8 cellular contexts compared by ENCODE assay signal in genomic region chr7:31735991-31736982, GRCh38. TPM values are rescaled to one million over a fixed set of nuclear protein-coding genes. Genes with fewer than 3 reads are reported as not detected.
DNase-seq lines count a peak whose midpoint lies in the region; ATAC-seq and TF ChIP-seq lines count a peak whose summit lies in the region.

No MANE protein-coding gene starts in this region.

- H3K9me3 ChIP-seq in SU-DHL-6 (ENCODE audit: insufficient read depth, low read length) = no peaks in the 10 kb centered on the region
- H3K9me3 ChIP-seq in neutrophil = no peaks in the 10 kb centered on the region

- no peaks in the 10 kb centered on the region; the same call in 2 of the 3 replicates for H3K9me3 Mint-ChIP-seq in GM23338

- no peaks in the 10 kb centered on the region for H3K36me3 Mint-ChIP-seq in GM23338 (ENCODE audit: low read depth)

- H3K9me2 ChIP-seq in GM23338 (ENCODE audit: insufficient read depth) = no peaks in the 10 kb centered on the region
- H3K9me2 ChIP-seq in SU-DHL-6 (replicated peaks; ENCODE audit: insufficient read depth, low read length) = no peaks in the 10 kb centered on the region

- no peaks in the 10 kb centered on the region for H3K4me1 Mint-ChIP-seq in GM23338

- H3K36me3 ChIP-seq in GM23338 (ENCODE audit: insufficient read depth) = no peaks in the 10 kb centered on the region
- no peaks in the 10 kb centered on the region for H3K36me3 ChIP-seq in SU-DHL-6 (ENCODE audit: low read length)
- H3K36me3 ChIP-seq in neutrophil = no peaks in the 10 kb centered on the region

- H3K9ac ChIP-seq in SU-DHL-6 (ENCODE audit: low read length) = no peak overlapping the region

- DNase-seq in DMS 273 treated with DMSO at 0.1 percent for 48 hours (lab: John Stamatoyannopoulos, UW) (peak; percentile 52), GM23338 (ENCODE audit: low spot score) (peak; percentile 83), NCI-H187 (lab: John Stamatoyannopoulos, UW) (peak; percentile 9 to 16), fibroblast of the aortic adventitia (ENCODE audit: low read depth) (peak; percentile 70)

- ATAC-seq in GM23338 (peak; percentile 94), HG03565 (IDR thresholded peaks at IDR 0.05; ENCODE audit: unreplicated experiment) (no peak), GM21529 (IDR thresholded peaks at IDR 0.05; ENCODE audit: unreplicated experiment) (no peak)

- H3K27me3 Mint-ChIP-seq in GM23338 (ENCODE audit: insufficient read depth, low read depth, poor library complexity) = no peaks in the 10 kb centered on the region

- TF ChIP-seq CTCF in GM23338 (conservative IDR thresholded peaks at IDR 0.05; ENCODE audit: low read depth in 2 of 2) (peak; percentile 82 to 99), SU-DHL-6 (IDR thresholded peaks at IDR 0.05; ENCODE audit: insufficient read depth, low read length, poor library complexity, severe bottlenecking) (peak; percentile 77), fibroblast of the aortic adventitia (IDR thresholded peaks at IDR 0.05; ENCODE audit: insufficient read depth, low read length) (peak; percentile 89), neutrophil (IDR thresholded peaks at IDR 0.05) (peak; percentile 56)

- H3K27ac ChIP-seq in GM23338 (ENCODE audit: low read depth) (no peak overlapping the region), SU-DHL-6 (ENCODE audit: low read depth, low read length) (no peak overlapping the region), neutrophil (no peak overlapping the region)

- H3K4me1 ChIP-seq in GM23338 (ENCODE audit: insufficient read depth) (no peaks in the 10 kb centered on the region), neutrophil (ENCODE audit: control insufficient read depth in 1 of 2, insufficient read depth in 1 of 2, low read depth in 1 of 2, low read length in 1 of 2) (no peaks in the 10 kb centered on the region)

- H3K79me2 ChIP-seq in GM23338 (replicated peaks; ENCODE audit: insufficient read depth) (no peaks in the 10 kb centered on the region), SU-DHL-6 (ENCODE audit: insufficient read depth, low read length) (no peaks in the 10 kb centered on the region)

- H3K4me2 ChIP-seq in GM23338 = no peak overlapping the region
- H3K4me2 ChIP-seq in SU-DHL-6 (ENCODE audit: low read depth, low read length, poor library complexity, severe bottlenecking) = no peak overlapping the region

- H3F3A ChIP-seq in GM23338 (replicated peaks; ENCODE audit: low read depth) (no peaks in the 10 kb centered on the region), SU-DHL-6 (ENCODE audit: insufficient read depth) (no peaks in the 10 kb centered on the region)

- H3K4me3 ChIP-seq in GM23338 (no peak overlapping the region), SU-DHL-6 (ENCODE audit: insufficient read depth, low read length, poor library complexity, severe bottlenecking) (no peak overlapping the region), fibroblast of the aortic adventitia (ENCODE audit: low read depth, low read length) (no peak overlapping the region), neutrophil (ENCODE audit: low read depth in 1 of 2, low read length in 1 of 2) (no peak overlapping the region)

- H2AFZ ChIP-seq in GM23338 = peak overlapping the region; percentile 86; the same call in 1 of the 2 replicates
- no peak overlapping the region for H2AFZ ChIP-seq in SU-DHL-6 (ENCODE audit: low read depth, low read length, severe bottlenecking)

- H4K20me1 ChIP-seq in GM23338 (replicated peaks; ENCODE audit: insufficient read depth) (no peaks in the 10 kb centered on the region), SU-DHL-6 (ENCODE audit: low read depth, low read length) (no peaks in the 10 kb centered on the region)

- no peak overlapping the region for H3K4me3 Mint-ChIP-seq in GM23338

- H3K27me3 ChIP-seq in GM23338 (ENCODE audit: insufficient read depth) = no peaks in the 10 kb centered on the region
- no peaks in the 10 kb centered on the region for H3K27me3 ChIP-seq in SU-DHL-6 (ENCODE audit: low read length)
- peaks cover 8% of the 10 kb centered on the region for H3K27me3 ChIP-seq in neutrophil

- no peak overlapping the region; the same call in 1 of the 2 replicates for H3K27ac Mint-ChIP-seq in GM23338

TF ChIP-seq in GM23338, 12 proteins besides CTCF, POLR2A, EP300 and RAD21 (continues in another document):
- TF ChIP-seq EZH2phosphoT487 (IDR thresholded peaks at IDR 0.05; ENCODE audit: unreplicated experiment) (no peak), JUNB (IDR thresholded peaks at IDR 0.05; ENCODE audit: unreplicated experiment) (no peak), CREB1 (CRISPR knock-in tag; IDR thresholded peaks at IDR 0.05; ENCODE audit: low read depth) (no peak), NANOG (IDR thresholded peaks at IDR 0.05; ENCODE audit: borderline replicate concordance) (no peak), POLR2AphosphoS5 (IDR thresholded peaks at IDR 0.05; ENCODE audit: low read depth) (no peak), ZNF114 (CRISPR knock-in tag; IDR thresholded peaks at IDR 0.05) (no peak), ZNF331 (CRISPR knock-in tag; IDR thresholded peaks at IDR 0.05; ENCODE audit: low read depth) (no peak), ETS1 (IDR thresholded peaks at IDR 0.05) (no peak), EZH2 (IDR thresholded peaks at IDR 0.05; ENCODE audit: low read depth, unreplicated experiment) (no peak), STAT1 (IDR thresholded peaks at IDR 0.05; ENCODE audit: unreplicated experiment) (no peak)
- TF ChIP-seq, protein P1, sequence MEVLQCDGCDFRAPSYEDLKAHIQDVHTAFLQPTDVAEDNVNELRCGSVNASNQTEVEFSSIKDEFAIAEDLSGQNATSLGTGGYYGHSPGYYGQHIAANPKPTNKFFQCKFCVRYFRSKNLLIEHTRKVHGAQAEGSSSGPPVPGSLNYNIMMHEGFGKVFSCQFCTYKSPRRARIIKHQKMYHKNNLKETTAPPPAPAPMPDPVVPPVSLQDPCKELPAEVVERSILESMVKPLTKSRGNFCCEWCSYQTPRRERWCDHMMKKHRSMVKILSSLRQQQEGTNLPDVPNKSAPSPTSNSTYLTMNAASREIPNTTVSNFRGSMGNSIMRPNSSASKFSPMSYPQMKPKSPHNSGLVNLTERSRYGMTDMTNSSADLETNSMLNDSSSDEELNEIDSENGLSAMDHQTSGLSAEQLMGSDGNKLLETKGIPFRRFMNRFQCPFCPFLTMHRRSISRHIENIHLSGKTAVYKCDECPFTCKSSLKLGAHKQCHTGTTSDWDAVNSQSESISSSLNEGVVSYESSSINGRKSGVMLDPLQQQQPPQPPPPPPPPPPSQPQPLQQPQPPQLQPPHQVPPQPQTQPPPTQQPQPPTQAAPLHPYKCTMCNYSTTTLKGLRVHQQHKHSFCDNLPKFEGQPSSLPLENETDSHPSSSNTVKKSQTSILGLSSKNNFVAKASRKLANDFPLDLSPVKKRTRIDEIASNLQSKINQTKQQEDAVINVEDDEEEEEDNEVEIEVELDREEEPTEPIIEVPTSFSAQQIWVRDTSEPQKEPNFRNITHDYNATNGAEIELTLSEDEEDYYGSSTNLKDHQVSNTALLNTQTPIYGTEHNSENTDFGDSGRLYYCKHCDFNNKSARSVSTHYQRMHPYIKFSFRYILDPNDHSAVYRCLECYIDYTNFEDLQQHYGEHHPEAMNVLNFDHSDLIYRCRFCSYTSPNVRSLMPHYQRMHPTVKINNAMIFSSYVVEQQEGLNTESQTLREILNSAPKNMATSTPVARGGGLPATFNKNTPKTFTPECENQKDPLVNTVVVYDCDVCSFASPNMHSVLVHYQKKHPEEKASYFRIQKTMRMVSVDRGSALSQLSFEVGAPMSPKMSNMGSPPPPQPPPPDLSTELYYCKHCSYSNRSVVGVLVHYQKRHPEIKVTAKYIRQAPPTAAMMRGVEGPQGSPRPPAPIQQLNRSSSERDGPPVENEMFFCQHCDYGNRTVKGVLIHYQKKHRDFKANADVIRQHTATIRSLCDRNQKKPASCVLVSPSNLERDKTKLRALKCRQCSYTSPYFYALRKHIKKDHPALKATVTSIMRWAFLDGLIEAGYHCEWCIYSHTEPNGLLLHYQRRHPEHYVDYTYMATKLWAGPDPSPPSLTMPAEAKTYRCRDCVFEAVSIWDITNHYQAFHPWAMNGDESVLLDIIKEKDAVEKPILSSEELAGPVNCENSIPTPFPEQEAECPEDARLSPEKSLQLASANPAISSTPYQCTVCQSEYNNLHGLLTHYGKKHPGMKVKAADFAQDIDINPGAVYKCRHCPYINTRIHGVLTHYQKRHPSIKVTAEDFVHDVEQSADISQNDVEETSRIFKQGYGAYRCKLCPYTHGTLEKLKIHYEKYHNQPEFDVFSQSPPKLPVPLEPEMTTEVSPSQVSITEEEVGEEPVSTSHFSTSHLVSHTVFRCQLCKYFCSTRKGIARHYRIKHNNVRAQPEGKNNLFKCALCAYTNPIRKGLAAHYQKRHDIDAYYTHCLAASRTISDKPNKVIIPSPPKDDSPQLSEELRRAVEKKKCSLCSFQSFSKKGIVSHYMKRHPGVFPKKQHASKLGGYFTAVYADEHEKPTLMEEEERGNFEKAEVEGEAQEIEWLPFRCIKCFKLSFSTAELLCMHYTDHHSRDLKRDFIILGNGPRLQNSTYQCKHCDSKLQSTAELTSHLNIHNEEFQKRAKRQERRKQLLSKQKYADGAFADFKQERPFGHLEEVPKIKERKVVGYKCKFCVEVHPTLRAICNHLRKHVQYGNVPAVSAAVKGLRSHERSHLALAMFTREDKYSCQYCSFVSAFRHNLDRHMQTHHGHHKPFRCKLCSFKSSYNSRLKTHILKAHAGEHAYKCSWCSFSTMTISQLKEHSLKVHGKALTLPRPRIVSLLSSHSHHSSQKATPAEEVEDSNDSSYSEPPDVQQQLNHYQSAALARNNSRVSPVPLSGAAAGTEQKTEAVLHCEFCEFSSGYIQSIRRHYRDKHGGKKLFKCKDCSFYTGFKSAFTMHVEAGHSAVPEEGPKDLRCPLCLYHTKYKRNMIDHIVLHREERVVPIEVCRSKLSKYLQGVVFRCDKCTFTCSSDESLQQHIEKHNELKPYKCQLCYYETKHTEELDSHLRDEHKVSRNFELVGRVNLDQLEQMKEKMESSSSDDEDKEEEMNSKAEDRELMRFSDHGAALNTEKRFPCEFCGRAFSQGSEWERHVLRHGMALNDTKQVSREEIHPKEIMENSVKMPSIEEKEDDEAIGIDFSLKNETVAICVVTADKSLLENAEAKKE (CRISPR knock-in tag; IDR thresholded peaks at IDR 0.05) = no peak

RNA-seq across cellular contexts. Expression of gene PPP1R17, which starts 49.3 kb away (rescaled TPM):
- total RNA-seq in GM23338 (2014; rRNA removed; shearing (Covaris generic)) = 0.27 and 0.52 TPM in 2 replicates
- 1.6 and 2.4 TPM in 2 replicates for polyA plus RNA-seq in GM23338 (2016; fragmentation: Nextera tagmentation; extraction: Ambion mirVana)
- total RNA-seq in fibroblast of the aortic adventitia (ENCODE audit: low replicate concordance) = not detected in 2 replicates

Comparison
In these comparisons a context has a peak if more than half of its experiments do, and no peak if none do; other contexts are left out.
1. DNase-seq: peak in every context shown above with its lines; median percentile 83 in GM23338; 70 in fibroblast of the aortic adventitia; 52 in DMS 273 treated with DMSO at 0.1 percent for 48 hours; 12 in NCI-H187.